Comparison of ENCODE assay signal across 15 cellular contexts in genomic region chr7:6476596-6477374, GRCh38. TPM values are rescaled to one million over a fixed set of nuclear protein-coding genes. Genes with fewer than 3 reads are reported as not detected.
DNase-seq lines count a peak whose midpoint lies in the region; ATAC-seq, FAIRE-seq and TF ChIP-seq lines count a peak whose summit lies in the region.
"Had no signal": no experiment of that assay in that cellular context is flagged by ENCODE, and none has a peak within 500 bp of the region (broad histone marks: within the 10 kb centered on the region; RNA-seq: fewer than 3 reads in every experiment).

No MANE protein-coding gene starts in this region.

- DNase-seq in NCI-H2107 treated with DMSO at 0.1 percent for 48 hours (lab: John Stamatoyannopoulos, UW; ENCODE audit: unreplicated experiment) (peak; percentile 36), NCI-H2107 (lab: John Stamatoyannopoulos, UW) (no peak), IMR-90 (no peak), astrocyte (ENCODE audit: low read depth) (no peak), GM12892 (ENCODE audit: insufficient read length) (no peak), globus pallidus (ENCODE audit: low spot score) (no peak), tibial nerve (ENCODE audit: low spot score in 2 of 2) (no peak)
- DNase-seq: DMS79 treated with DMSO at 0.1 percent for 48 hours, H9, NCI-H1694 treated with DMSO at 0.1 percent for 48 hours, sigmoid colon, T-cell, tibial artery had no signal

- H3K36me3 Mint-ChIP-seq in astrocyte (ENCODE audit: low read depth, unreplicated experiment): peaks cover 18% of the 10 kb centered on the region
- peaks cover 34% of the 10 kb centered on the region for H3K36me3 Mint-ChIP-seq in nephron (ENCODE audit: low read depth)

- peaks cover 43% of the 10 kb centered on the region for H3K36me3 ChIP-seq in IMR-90 (ENCODE audit: control insufficient read depth, insufficient read depth, low read length)
- peaks cover 68% of the 10 kb centered on the region for H3K36me3 ChIP-seq in astrocyte (ENCODE audit: insufficient read depth, low read length)
- peaks cover 0 to 29% (median 0%) of the 10 kb centered on the region in 3 donors for H3K36me3 ChIP-seq in tibial nerve

- H3K79me2 ChIP-seq in astrocyte (ENCODE audit: insufficient read depth, low read length): peaks cover 100% of the 10 kb centered on the region

- POLR2A ChIA-PET in IMR-90 (lab: Charles Lee; ENCODE audit: unreplicated experiment): interaction anchor here (0.6 kb wide), 1 partner anchor 95 kb away, joined by 4 read pairs; no protein-coding TSS in a partner anchor

- no peak overlapping the region for H2BK120ac ChIP-seq in IMR-90 (ENCODE audit: low read depth, low read length)

- peaks cover 19% of the 10 kb centered on the region; the same call in 1 of the 2 replicates for H3K9me1 ChIP-seq in IMR-90 (ENCODE audit: insufficient read depth, low read length)

- no peak for TF ChIP-seq EP300 in tibial nerve (IDR thresholded peaks at IDR 0.05)

- H3K27me3 ChIP-seq in IMR-90 (ENCODE audit: control insufficient read depth, insufficient read depth, low read length) (no peaks in the 10 kb centered on the region), astrocyte (ENCODE audit: insufficient read depth, low read length) (no peaks in the 10 kb centered on the region), tibial nerve (no peaks in the 10 kb centered on the region)
- H3K27me3 ChIP-seq: sigmoid colon, tibial artery had no signal

- TF ChIP-seq RAD21 in IMR-90 (IDR thresholded peaks at IDR 0.05; ENCODE audit: low read length): no peak

- no peaks in the 10 kb centered on the region for H3K9me3 Mint-ChIP-seq in astrocyte (ENCODE audit: unreplicated experiment)
- H3K9me3 Mint-ChIP-seq in nephron: no peaks in the 10 kb centered on the region
- H3K9me3 Mint-ChIP-seq: H9, T-cell had no signal

- H3K4ac ChIP-seq in IMR-90 (ENCODE audit: low read depth, low read length): no peak overlapping the region

- H4K8ac ChIP-seq in IMR-90 (ENCODE audit: low read depth in 2 of 2, low read length in 2 of 2): no peak overlapping the region

- no peak overlapping the region for H4K5ac ChIP-seq in IMR-90 (ENCODE audit: low read depth, low read length)

- FAIRE-seq in astrocyte (lab: Jason Lieb, UNC): no peak
- FAIRE-seq in GM12892 (lab: Jason Lieb, UNC): no peak
- FAIRE-seq: A204.1 had no signal

- H3K9ac ChIP-seq in IMR-90 (ENCODE audit: low read depth, low read length): no peak overlapping the region
- H3K9ac ChIP-seq in astrocyte (ENCODE audit: low read length): peak overlapping the region; percentile 13

- H3K27ac Mint-ChIP-seq in astrocyte (ENCODE audit: unreplicated experiment) (peak overlapping the region; percentile 84), nephron (peak overlapping the region; percentile 40 to 55 (median 49))

- no peak; the same call in 1 of the 2 replicates for TF ChIP-seq POLR2A in IMR-90 (IDR thresholded peaks at IDR 0.05; ENCODE audit: low read depth, low read length)
- no peak for TF ChIP-seq POLR2A in GM12892 (IDR thresholded peaks at IDR 0.05; ENCODE audit: low read depth, low read length)
- TF ChIP-seq POLR2A in tibial nerve (IDR thresholded peaks at IDR 0.05): no peak

- peaks cover 11 to 61% of the 10 kb centered on the region in 2 experiments for H3K79me1 ChIP-seq in IMR-90 (ENCODE audit: low read depth in 1 of 2, low read length in 2 of 2)

- H3K56ac ChIP-seq in IMR-90 (ENCODE audit: extremely low read depth, insufficient read depth, low read length): no peak overlapping the region

- peak; percentile 18 for ATAC-seq in IMR-90 (ENCODE audit: low read depth)
- ATAC-seq: T-cell had no signal

- H3K9me3 ChIP-seq in IMR-90 (ENCODE audit: control insufficient read depth, insufficient read depth, low read length) (no peaks in the 10 kb centered on the region), astrocyte (ENCODE audit: insufficient read depth, low read depth, low read length) (no peaks in the 10 kb centered on the region), tibial nerve (no peaks in the 10 kb centered on the region)
- H3K9me3 ChIP-seq: sigmoid colon, tibial artery had no signal

- H3K4me1 Mint-ChIP-seq in astrocyte (ENCODE audit: low read depth, unreplicated experiment): peaks cover 58% of the 10 kb centered on the region
- peaks cover 66% of the 10 kb centered on the region for H3K4me1 Mint-ChIP-seq in nephron

- H3K27me3 Mint-ChIP-seq in astrocyte (ENCODE audit: low read depth, unreplicated experiment) (no peaks in the 10 kb centered on the region), nephron (ENCODE audit: low read depth) (no peaks in the 10 kb centered on the region)
- H3K27me3 Mint-ChIP-seq: T-cell had no signal

- no peak overlapping the region for H3K14ac ChIP-seq in IMR-90 (replicated peaks; ENCODE audit: low read depth, low read length)

- no peak overlapping the region for H3K18ac ChIP-seq in IMR-90 (ENCODE audit: low read depth, low read length)

- no peak overlapping the region for H2BK15ac ChIP-seq in IMR-90 (ENCODE audit: low read depth, low read length)

- no peak overlapping the region for H2AK5ac ChIP-seq in IMR-90 (ENCODE audit: low read depth, low read length)

- no peak overlapping the region for H3K4me3 ChIP-seq in IMR-90 (ENCODE audit: insufficient read depth, low read depth, low read length)
- no peak overlapping the region for H3K4me3 ChIP-seq in astrocyte (ENCODE audit: insufficient read depth, low read depth, low read length)
- no peak overlapping the region for H3K4me3 ChIP-seq in tibial nerve
- H3K4me3 ChIP-seq: sigmoid colon, tibial artery had no signal

- H2BK5ac ChIP-seq in IMR-90 (ENCODE audit: low read depth, low read length, poor library complexity, severe bottlenecking): no peak overlapping the region

- dilution Hi-C loops in IMR-90 (cut with HindIII; ENCODE audit: low sequenced_read_pairs, unreplicated experiment): no loop called here

- peak overlapping the region; percentile 52; the same call in 1 of the 2 replicates for H3K4me2 ChIP-seq in IMR-90 (ENCODE audit: low read depth, low read length)
- H3K4me2 ChIP-seq in astrocyte (ENCODE audit: low read length): peak overlapping the region; percentile 28

- TF ChIP-seq CTCF in IMR-90 (conservative IDR thresholded peaks at IDR 0.05; ENCODE audit: low read depth, low read length) (no peak), astrocyte (IDR thresholded peaks at IDR 0.05; ENCODE audit: insufficient read depth, low read depth, low read length) (no peak), nephron (IDR thresholded peaks at IDR 0.05; ENCODE audit: unreplicated experiment in 3 of 3) (no peak), tibial nerve (IDR thresholded peaks at IDR 0.05) (no peak)

- no peak overlapping the region for H2BK20ac ChIP-seq in IMR-90 (ENCODE audit: low read depth, low read length)

- H3K4me1 ChIP-seq in IMR-90 (ENCODE audit: control insufficient read depth, insufficient read depth, low read length) (peaks cover 16% of the 10 kb centered on the region), astrocyte (ENCODE audit: insufficient read depth, low read length) (peaks cover 25% of the 10 kb centered on the region), tibial nerve (peaks cover 0 to 67% (median 12%) of the 10 kb centered on the region in 4 donors)

- in situ Hi-C loops in IMR-90 (cut with MboI; ENCODE audit: low sequenced_read_pairs): no loop called here

- no peak overlapping the region for H3K23ac ChIP-seq in IMR-90 (ENCODE audit: low read depth, low read length)

- no peak overlapping the region for H3K27ac ChIP-seq in IMR-90 (ENCODE audit: insufficient read depth, low read length)
- peak overlapping the region; percentile 20 for H3K27ac ChIP-seq in astrocyte (ENCODE audit: low read depth, low read length)
- no peak overlapping the region for H3K27ac ChIP-seq in tibial nerve
- H3K27ac ChIP-seq: sigmoid colon, tibial artery had no signal

- 100% methylated on average over 1 of the region's 7 CpGs; no CpG with 5 or more reads in 1 of the 2 experiments for WGBS in IMR-90 (ENCODE audit: extremely low coverage in 2 of 2, insufficient read length in 1 of 2), 2 experiments
- 59 to 66% methylated on average over 7 of the region's 7 CpGs for WGBS in tibial nerve, 2 donors

- no peak overlapping the region for H2AK9ac ChIP-seq in IMR-90 (replicated peaks; ENCODE audit: low read depth, low read length, poor library complexity)

- H3K4me3 Mint-ChIP-seq in astrocyte (ENCODE audit: unreplicated experiment) (peak overlapping the region; percentile 29), nephron (peak overlapping the region in 1 of 3 experiments; percentile 38)
- H3K4me3 Mint-ChIP-seq: H9, T-cell had no signal

- intact Hi-C loops in IMR-90 (cut with micrococcal nuclease): no loop called here

- CTCF ChIA-PET in IMR-90 (lab: Yijun Ruan, JAX): no interaction called here

- H2AFZ ChIP-seq in IMR-90 (replicated peaks; ENCODE audit: low read length, poor library complexity) (no peak overlapping the region), astrocyte (ENCODE audit: low read depth, low read length) (no peak overlapping the region)

- H4K20me1 ChIP-seq in IMR-90 (ENCODE audit: insufficient read depth, low read length) (peaks cover 100% of the 10 kb centered on the region), astrocyte (ENCODE audit: insufficient read depth, low read length) (peaks cover 99% of the 10 kb centered on the region)

- BruUV-seq in IMR-90 (replicated peaks; lab: Mats Ljungman, UMichigan): no TSS peak

- no peak overlapping the region for H4K91ac ChIP-seq in IMR-90 (ENCODE audit: insufficient read depth, low read depth, low read length)

TF ChIP-seq in IMR-90, 13 proteins besides CTCF, POLR2A, EP300 and RAD21 (continues in another document):
- TF ChIP-seq CEBPB (IDR thresholded peaks at IDR 0.05; ENCODE audit: low read depth, low read length): no peak
- no peak for TF ChIP-seq MXI1 (IDR thresholded peaks at IDR 0.05; ENCODE audit: borderline replicate concordance, low read depth, low read length)
- no peak for TF ChIP-seq MAFK (IDR thresholded peaks at IDR 0.05; ENCODE audit: low read depth, low read length)
- no peak for TF ChIP-seq SMC3 (IDR thresholded peaks at IDR 0.05; ENCODE audit: low read depth, low read length)
- no peak for TF ChIP-seq MAZ (IDR thresholded peaks at IDR 0.05; ENCODE audit: borderline replicate concordance, low read depth, low read length)
- no peak for TF ChIP-seq CHD1 (IDR thresholded peaks at IDR 0.05; ENCODE audit: low read depth, low read length)
- no peak for TF ChIP-seq RCOR1 (IDR thresholded peaks at IDR 0.05; ENCODE audit: insufficient replicate concordance, low read length)

RNA-seq across cellular contexts. Expression of gene KDELR2, which starts 7.2 kb away (rescaled TPM):
- total RNA-seq in IMR-90 (2012; rRNA removed) (162 and 259 TPM in 2 replicates), astrocyte (336 and 362 TPM in 2 replicates), tibial nerve (10 to 100 TPM; 61.0 to 80.6 (median 72.2) TPM)
- polyA plus RNA-seq in IMR-90 (2012; rRNA removed): 226 and 237 TPM in 2 replicates
- 118 and 149 TPM in 2 replicates for polyA plus RNA-seq in IMR-90 (2012; cell fraction: cytosol; rRNA removed)
- 74.5 and 135 TPM in 2 replicates for polyA plus RNA-seq in IMR-90 (2012; cell fraction: nucleus; rRNA removed; ENCODE audit: low replicate concordance)
- 34.8 TPM for polyA plus RNA-seq in GM12892 (2012; ENCODE audit: missing spikeins)

RNA-seq across cellular contexts. Expression of gene DAGLB, which starts 29.0 kb away (rescaled TPM):
- total RNA-seq in IMR-90 (2012; rRNA removed) (33.5 and 35.3 TPM in 2 replicates), astrocyte (21.9 and 28.3 TPM in 2 replicates), tibial nerve (10 to 100 TPM; 12.6 to 25.8 (median 18.0) TPM)
- 23.4 and 24.5 TPM in 2 replicates for polyA plus RNA-seq in IMR-90 (2012; rRNA removed)
- polyA plus RNA-seq in IMR-90 (2012; cell fraction: cytosol; rRNA removed): 21.9 and 41.7 TPM in 2 replicates
- polyA plus RNA-seq in IMR-90 (2012; cell fraction: nucleus; rRNA removed; ENCODE audit: low replicate concordance): 92.9 and 94.9 TPM in 2 replicates
- polyA plus RNA-seq in GM12892 (2012; ENCODE audit: missing spikeins): 6.0 TPM
